8 cellular contexts compared by ENCODE assay signal in the genomic region with DNA sequence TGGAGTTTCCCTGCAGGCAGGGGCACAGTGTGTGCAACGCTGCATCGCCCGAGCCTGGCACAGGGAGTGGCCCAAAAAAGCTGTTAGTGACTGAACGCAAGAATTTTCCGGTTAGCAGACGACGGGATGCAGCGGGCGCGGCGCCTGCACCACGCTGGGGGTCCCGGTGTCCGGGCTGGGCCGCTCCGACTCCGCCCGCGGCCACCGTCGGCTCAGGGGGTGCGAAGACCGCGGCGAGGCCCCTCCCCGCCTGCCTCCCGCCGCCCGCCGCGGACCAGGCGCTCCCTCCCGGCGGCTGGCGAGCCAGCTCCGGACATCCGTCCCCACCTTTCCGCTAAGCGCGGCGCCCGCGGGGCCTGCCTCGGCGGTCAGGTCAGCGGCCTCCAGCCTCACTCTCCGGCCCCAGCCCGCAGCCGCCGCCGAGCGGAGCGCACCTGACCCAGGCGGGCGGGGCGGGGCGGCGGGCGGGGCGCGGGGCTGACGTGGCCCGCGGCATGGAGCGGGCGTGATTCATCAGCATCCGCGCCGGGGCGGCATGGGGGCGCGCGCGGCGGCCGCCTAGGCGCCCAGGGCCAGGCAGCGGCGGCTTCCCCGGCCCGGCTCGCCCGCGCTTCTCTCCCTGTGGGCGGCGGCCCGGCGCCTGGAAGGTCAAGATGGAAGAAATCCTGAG. TPM values are rescaled to one million over a fixed set of nuclear protein-coding genes. Genes with fewer than 3 reads are reported as not detected.
A peak's percentile ranks its signal among the peaks of the same experiment; 100 is the strongest.
DNase-seq lines count a peak whose midpoint lies in the region; ATAC-seq and TF ChIP-seq lines count a peak whose summit lies in the region.

ARFGEF3 (plus strand) TSS at position 506 of the 670 bp plus-strand sequence; CDS start at position 654, 148 bp downstream.

- H3K36me3 ChIP-seq in adipocyte (ENCODE audit: control insufficient read depth, insufficient read depth, low read length, severe bottlenecking) (no peaks in the 10 kb centered on the region), right atrium auricular region (no peaks in the 10 kb centered on the region), prostate gland (no peaks in the 10 kb centered on the region), uterus (no peaks in the 10 kb centered on the region)

- H3K4me1 ChIP-seq in adipocyte (ENCODE audit: control insufficient read depth, insufficient read depth, low read length) (peaks cover 3% of the 10 kb centered on the region), right atrium auricular region (peaks cover 0 to 17% of the 10 kb centered on the region in 2 donors), prostate gland (replicated peaks) (no peaks in the 10 kb centered on the region), uterus (no peaks in the 10 kb centered on the region)

- TF ChIP-seq POLR2A in prostate gland (IDR thresholded peaks at IDR 0.05) (peak; percentile 45), uterus (IDR thresholded peaks at IDR 0.05) (peak in 1 of 2 donors; percentile 21)

- intact Hi-C loops in prostate gland (cut with DNase I), result no loop called here
- intact Hi-C loops in uterus (cut with DNase I; ENCODE audit: low total_unique reads), result no loop called here

- H3K27me3 ChIP-seq in adipocyte (replicated peaks; ENCODE audit: control insufficient read depth, insufficient read depth, low read length), result peaks cover 67% of the 10 kb centered on the region
- H3K27me3 ChIP-seq in right atrium auricular region, result peaks cover 0 to 4% of the 10 kb centered on the region in 2 donors
- no peaks in the 10 kb centered on the region for H3K27me3 ChIP-seq in prostate gland (replicated peaks; ENCODE audit: insufficient read depth)
- H3K27me3 ChIP-seq in uterus, result peaks cover 0 to 7% of the 10 kb centered on the region in 2 donors

- DNase-seq in adipocyte (ENCODE audit: low read depth) (peak; percentile 71), right atrium auricular region (ENCODE audit: low spot score) (no peak), prostate gland (ENCODE audit: low spot score) (peak; percentile 66), uterus (peak; percentile 20 to 29)

- peak within 1 kb of the TSS; percentile 18 for H3K9ac ChIP-seq in adipocyte (ENCODE audit: low read length)

- H3K27ac ChIP-seq in 22Rv1 (peak within 1 kb of the TSS; percentile 84), right atrium auricular region (peak within 1 kb of the TSS in 1 of 2 donors; percentile 47), prostate gland (peak within 1 kb of the TSS; percentile 92 to 94), uterus (no peak within 1 kb of the TSS)

- H3K9me3 ChIP-seq in adipocyte (ENCODE audit: control insufficient read depth, low read length), result no peaks in the 10 kb centered on the region
- H3K9me3 ChIP-seq in right atrium auricular region, result no peaks in the 10 kb centered on the region
- no peaks in the 10 kb centered on the region for H3K9me3 ChIP-seq in prostate gland
- no peaks in the 10 kb centered on the region for H3K9me3 ChIP-seq in uterus

- H3K4me3 ChIP-seq in adipocyte (ENCODE audit: low read length), result peak within 1 kb of the TSS; percentile 81
- peak within 1 kb of the TSS; percentile 38 to 59 for H3K4me3 ChIP-seq in right atrium auricular region
- H3K4me3 ChIP-seq in prostate gland, result peak within 1 kb of the TSS; percentile 61 to 79
- H3K4me3 ChIP-seq in uterus, result peak within 1 kb of the TSS; percentile 20 to 47

- WGBS in prostate gland, result 1% methylated on average over 28 of the region's 88 CpGs

- no peak; the same call in 1 of the 2 replicates for TF ChIP-seq CTCF in 22Rv1 (IDR thresholded peaks at IDR 0.05)
- TF ChIP-seq CTCF in right atrium auricular region (IDR thresholded peaks at IDR 0.05), result no peak
- no peak for TF ChIP-seq CTCF in prostate gland (IDR thresholded peaks at IDR 0.05)
- no peak for TF ChIP-seq CTCF in uterus (IDR thresholded peaks at IDR 0.05)

- ATAC-seq in GM18868 (IDR thresholded peaks at IDR 0.05; ENCODE audit: unreplicated experiment), result peak; percentile 87
- ATAC-seq in HG03342 (IDR thresholded peaks at IDR 0.05; ENCODE audit: unreplicated experiment), result peak; percentile 60
- peak; percentile 54 for ATAC-seq in SK-N-SH treated with all-trans-retinoic acid at 6 μM for 48 hours

TF ChIP-seq in SK-N-SH treated with all-trans-retinoic acid at 6 μM for 48 hours, 23 proteins besides CTCF, POLR2A, EP300 and RAD21:
- TF ChIP-seq ZNF565 (CRISPR knock-in tag; conservative IDR thresholded peaks at IDR 0.05; ENCODE audit: low read depth) (no peak), RARB (CRISPR knock-in tag; IDR thresholded peaks at IDR 0.05) (no peak), ARNTL (CRISPR knock-in tag; IDR thresholded peaks at IDR 0.05; ENCODE audit: borderline replicate concordance, low read depth) (no peak), ZNF8 (CRISPR knock-in tag; IDR thresholded peaks at IDR 0.05) (no peak), PPARA (CRISPR knock-in tag; IDR thresholded peaks at IDR 0.05; ENCODE audit: borderline replicate concordance) (no peak)
- TF ChIP-seq, protein P1, sequence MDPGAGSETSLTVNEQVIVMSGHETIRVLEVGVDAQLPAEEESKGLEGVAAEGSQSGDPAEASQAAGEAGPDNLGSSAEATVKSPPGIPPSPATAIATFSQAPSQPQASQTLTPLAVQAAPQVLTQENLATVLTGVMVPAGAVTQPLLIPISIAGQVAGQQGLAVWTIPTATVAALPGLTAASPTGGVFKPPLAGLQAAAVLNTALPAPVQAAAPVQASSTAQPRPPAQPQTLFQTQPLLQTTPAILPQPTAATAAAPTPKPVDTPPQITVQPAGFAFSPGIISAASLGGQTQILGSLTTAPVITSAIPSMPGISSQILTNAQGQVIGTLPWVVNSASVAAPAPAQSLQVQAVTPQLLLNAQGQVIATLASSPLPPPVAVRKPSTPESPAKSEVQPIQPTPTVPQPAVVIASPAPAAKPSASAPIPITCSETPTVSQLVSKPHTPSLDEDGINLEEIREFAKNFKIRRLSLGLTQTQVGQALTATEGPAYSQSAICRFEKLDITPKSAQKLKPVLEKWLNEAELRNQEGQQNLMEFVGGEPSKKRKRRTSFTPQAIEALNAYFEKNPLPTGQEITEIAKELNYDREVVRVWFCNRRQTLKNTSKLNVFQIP (CRISPR knock-in tag; IDR thresholded peaks at IDR 0.05; ENCODE audit: borderline replicate concordance, low read depth), result no peak

RNA-seq across cellular contexts. Expression of gene ARFGEF3, which starts in this region (rescaled TPM):
- total RNA-seq in right atrium auricular region, result 1 to 10 TPM; 1.7 to 3.7 TPM
- total RNA-seq in prostate gland, result 10 to 100 TPM; 41.0 to 80.1 TPM
- total RNA-seq in uterus, result 1 to 10 TPM in 3 of 4 donors, under 1 TPM in 1; 0.88 to 5.8 (median 2.4) TPM

Comparison
In these comparisons a context has a peak if more than half of its experiments do, and no peak if none do; other contexts are left out.
1. RNA of gene ARFGEF3 (total RNA-seq): 41.0 to 80.1 TPM in prostate gland; 1.7 to 3.7 TPM in right atrium auricular region and 0.88 to 5.8 TPM in uterus; every median in the first group is over 4 times any median in the second.
2. H3K27ac ChIP-seq: peak in 22Rv1 (single experiment) and prostate gland (2 of 2); none in uterus (0 of 2).
3. Peak in every context shown above with its lines, with median percentiles within 50 percentile points of each other: ATAC-seq and H3K4me3 ChIP-seq.